In the genomic region with DNA sequence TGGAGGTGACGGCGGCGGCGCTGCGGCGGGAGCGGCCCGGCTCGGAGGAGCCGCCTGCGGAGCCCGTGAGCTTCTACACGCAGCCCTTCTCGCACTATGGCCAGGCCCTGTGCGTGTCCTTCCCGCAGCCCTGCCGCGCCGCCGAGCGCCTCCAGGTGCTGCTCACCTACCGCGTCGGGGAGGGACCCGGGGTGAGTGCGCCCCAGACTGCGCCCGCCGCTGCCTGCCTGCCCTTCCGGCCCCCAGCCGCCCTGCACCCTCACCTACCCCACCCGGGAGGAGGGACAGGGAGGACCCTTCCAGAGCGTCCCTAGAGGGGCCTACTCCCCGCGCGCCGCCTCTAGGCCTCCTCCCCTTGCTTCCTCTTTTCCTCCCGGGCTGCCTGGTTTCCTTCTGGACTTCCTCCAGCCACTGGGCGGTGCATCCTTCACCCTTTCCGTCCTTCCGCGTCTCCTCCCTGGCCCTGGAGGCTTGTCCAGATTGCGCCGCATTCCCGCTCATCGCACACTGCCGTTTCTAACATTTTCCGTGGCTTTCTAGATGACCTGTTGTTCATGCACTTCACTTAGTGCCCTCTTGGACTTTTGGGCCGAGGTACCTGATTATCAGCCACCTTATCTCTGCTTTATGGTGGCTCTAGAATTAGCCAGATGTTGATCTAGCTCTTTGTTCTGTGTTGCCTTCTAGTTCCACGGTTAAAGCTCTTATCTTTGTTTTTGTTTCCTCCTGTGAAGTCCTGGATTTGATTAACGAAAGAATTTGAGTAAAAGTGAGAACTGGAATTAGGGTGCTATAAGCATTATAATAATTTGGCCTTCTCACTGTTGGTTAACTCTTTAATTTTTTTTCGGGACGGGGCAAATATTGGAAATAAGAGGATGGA, we compare ENCODE assay signal across 8 cellular contexts. TPM values are rescaled to one million over a fixed set of nuclear protein-coding genes. Genes with fewer than 3 reads are reported as not detected.
A peak's percentile ranks its signal among the peaks of the same experiment; 100 is the strongest.
DNase-seq lines count a peak whose midpoint lies in the region; ATAC-seq and TF ChIP-seq lines count a peak whose summit lies in the region.

No MANE protein-coding gene starts in this region.

- ATAC-seq in GM18858 (IDR thresholded peaks at IDR 0.05; ENCODE audit: unreplicated experiment) (peak; percentile 34), HG03066 (IDR thresholded peaks at IDR 0.05; ENCODE audit: low read depth, unreplicated experiment) (peak; percentile 63)

- H3K36me3 ChIP-seq in colonic mucosa = no peaks in the 10 kb centered on the region

- no peaks in the 10 kb centered on the region for H3K9me3 ChIP-seq in colonic mucosa

- DNase-seq in AG09309 (ENCODE audit: low read depth) (no peak), NCI-H460 (ENCODE audit: extremely low read depth, low read depth) (peak; percentile 76), colonic mucosa (peak; percentile 85), left kidney (ENCODE audit: low read depth, low spot score) (peak; percentile 93)
- peak; percentile 20 to 28 for DNase-seq in activated CD4-positive, alpha-beta T cell treated with anti-CD3 and anti-CD28 coated beads for 24 hours (ENCODE audit: low read depth in 2 of 2)
- DNase-seq in stimulated activated CD4-positive, alpha-beta T cell treated with anti-CD3 and anti-CD28 coated beads, Interleukin-2, amount 100 ng/mL, for 4 hours (ENCODE audit: low read depth) = peak; percentile 24

- TF ChIP-seq CTCF in AG09309 (IDR thresholded peaks at IDR 0.05; ENCODE audit: control insufficient read depth, insufficient read depth, low read depth, low read length, missing control alignments) = no peak
- TF ChIP-seq CTCF in colonic mucosa (IDR thresholded peaks at IDR 0.05) = no peak

- H3K27ac ChIP-seq in colonic mucosa = peak overlapping the region; percentile 97

- H3K4me1 ChIP-seq in colonic mucosa = no peaks in the 10 kb centered on the region

- intact Hi-C loops in colonic mucosa (cut with DNase I) = no loop called here

- no peaks in the 10 kb centered on the region for H3K27me3 ChIP-seq in colonic mucosa

- H3K9ac ChIP-seq in colonic mucosa (ENCODE audit: low read depth in 2 of 2, low read length in 2 of 2) = peak overlapping the region; percentile 81 to 96

- peak overlapping the region; percentile 55 for H3K4me3 ChIP-seq in AG09309 (ENCODE audit: control insufficient read depth, low read depth, low read length)
- H3K4me3 ChIP-seq in colonic mucosa = peak overlapping the region; percentile 97

RNA-seq across cellular contexts. Expression of a gene that starts 0.7 kb away (rescaled TPM):
- total RNA-seq in NCI-H460 (2014; rRNA removed; shearing (Covaris generic)) = 153 and 155 TPM in 2 replicates
- polyA plus RNA-seq in NCI-H460 (2014; cell fraction: nucleus; rRNA removed) = 109 and 118 TPM in 2 replicates
- total RNA-seq in colonic mucosa = 100 to 1,000 TPM; 142 to 147 TPM

RNA-seq across cellular contexts. Expression of a gene that starts 27.2 kb away (rescaled TPM):
- 0.61 and 0.99 TPM in 2 replicates for total RNA-seq in NCI-H460 (2014; rRNA removed; shearing (Covaris generic))
- polyA plus RNA-seq in NCI-H460 (2014; cell fraction: nucleus; rRNA removed) = 0.20 and 1.1 TPM in 2 replicates
- total RNA-seq in colonic mucosa = 1,000 to 10,000 TPM in 1 of 2 donors, 100 to 1,000 TPM in 1; 749 to 1,162 TPM

RNA-seq across cellular contexts. Expression of a gene that starts 27.9 kb away (rescaled TPM):
- 116 and 136 TPM in 2 replicates for total RNA-seq in NCI-H460 (2014; rRNA removed; shearing (Covaris generic))
- polyA plus RNA-seq in NCI-H460 (2014; cell fraction: nucleus; rRNA removed) = 136 and 158 TPM in 2 replicates
- total RNA-seq in colonic mucosa = 10 to 100 TPM; 63.4 to 84.7 TPM

RNA-seq across cellular contexts. Expression of a gene that starts 36.8 kb away (rescaled TPM):
- not detected in 2 replicates for total RNA-seq in NCI-H460 (2014; rRNA removed; shearing (Covaris generic))
- polyA plus RNA-seq in NCI-H460 (2014; cell fraction: nucleus; rRNA removed) = not detected in 2 replicates
- 10 to 100 TPM in 1 of 2 donors, 1 to 10 TPM in 1; 7.6 to 64.5 TPM for total RNA-seq in colonic mucosa

Comparison
In these comparisons a context has a peak if more than half of its experiments do, and no peak if none do; other contexts are left out.
1. RNA of a gene that starts 27.2 kb away (total RNA-seq): 749 to 1,162 TPM in colonic mucosa; 0.61 to 0.99 TPM in NCI-H460; every median in the first group is over 100 times any median in the second.